ENCODE assay signal across 32 cellular contexts in the genomic region with DNA sequence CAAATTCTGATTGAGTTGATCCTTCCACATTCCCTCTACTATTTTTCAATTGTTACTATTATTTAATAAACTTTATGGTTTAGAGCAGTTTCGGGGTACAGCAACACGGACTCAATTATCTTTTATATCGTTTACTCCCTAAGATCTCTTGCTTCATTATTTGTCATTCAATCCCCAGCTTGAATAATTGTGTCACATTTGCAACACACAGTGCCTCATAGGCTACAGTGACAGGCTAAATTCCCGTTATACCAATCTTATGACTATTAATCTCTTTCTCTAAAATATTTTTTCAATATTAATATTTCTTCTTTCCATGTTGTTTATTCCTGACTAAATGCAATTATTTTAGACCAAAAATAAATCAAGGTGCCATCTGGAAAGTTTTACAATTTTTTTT. TPM values are rescaled to one million over a fixed set of nuclear protein-coding genes. Genes with fewer than 3 reads are reported as not detected.
A peak's percentile ranks its signal among the peaks of the same experiment; 100 is the strongest.
DNase-seq lines count a peak whose midpoint lies in the region; ATAC-seq and TF ChIP-seq lines count a peak whose summit lies in the region.
"Had no signal": no experiment of that assay in that cellular context is flagged by ENCODE, and none has a peak within 500 bp of the region (broad histone marks: within the 10 kb centered on the region; RNA-seq: fewer than 3 reads in every experiment).

No MANE protein-coding gene starts in this region.

- intact Hi-C loops in psoas muscle (cut with DNase I): loop anchor here (2.0 to 5.0 kb wide), 3 partner anchors 115 to 435 kb away; no protein-coding TSS in a partner anchor
- intact Hi-C loops in gastrocnemius medialis (cut with DNase I; ENCODE audit: low total_unique reads): loop anchor here (2.0 to 5.0 kb wide), 2 partner anchors 115 to 437 kb away; no protein-coding TSS in a partner anchor

- H3K27me3 ChIP-seq in psoas muscle (ENCODE audit: insufficient read depth in 3 of 3, low read length in 2 of 3) (no peaks in the 10 kb centered on the region), gastrocnemius medialis (no peaks in the 10 kb centered on the region)
- H3K27me3 ChIP-seq: BE2C; BLaER1; BLaER1 treated with 17β-estradiol and CSF1 and Interleukin-3, amounts not matched to agents 10 nM and 100 nM had no signal

- TF ChIP-seq CTCF in psoas muscle (IDR thresholded peaks at IDR 0.05) (no peak), gastrocnemius medialis (IDR thresholded peaks at IDR 0.05 in 4 of 5, conservative IDR thresholded peaks at IDR 0.05 in 1 of 5) (no peak)

- 71 to 84% (median 80%) methylated on average over 4 of the region's 4 CpGs for WGBS in psoas muscle, 3 donors

- H3K4me1 ChIP-seq in psoas muscle (peaks cover 5% of the 10 kb centered on the region), gastrocnemius medialis (peaks cover 0 to 9% of the 10 kb centered on the region in 2 donors)
- H3K4me1 ChIP-seq: BE2C; BLaER1; BLaER1 treated with 17β-estradiol and CSF1 and Interleukin-3, amounts not matched to agents 10 nM and 100 nM had no signal

- ATAC-seq in psoas muscle (peak; percentile 49 to 70 (median 54)), gastrocnemius medialis (peak; percentile 45 to 47)
- ATAC-seq: A549; CD8-positive, alpha-beta T cell had no signal

- H3K36me3 ChIP-seq in psoas muscle (ENCODE audit: insufficient read depth in 1 of 2, low read depth in 1 of 2) (no peaks in the 10 kb centered on the region), gastrocnemius medialis (no peaks in the 10 kb centered on the region)
- H3K36me3 ChIP-seq: BE2C; BLaER1; BLaER1 treated with 17β-estradiol and CSF1 and Interleukin-3, amounts not matched to agents 10 nM and 100 nM had no signal

- H3K9me3 ChIP-seq in psoas muscle (no peaks in the 10 kb centered on the region), gastrocnemius medialis (no peaks in the 10 kb centered on the region)
- H3K9me3 ChIP-seq: BE2C; BLaER1; BLaER1 treated with 17β-estradiol and CSF1 and Interleukin-3, amounts not matched to agents 10 nM and 100 nM; Caco-2 had no signal

- DNase-seq in psoas muscle (no peak), gastrocnemius medialis (no peak), NCI-H1694 treated with DMSO at 0.1 percent for 48 hours (lab: John Stamatoyannopoulos, UW) (no peak), NCI-H2227 treated with DMSO at 0.1 percent for 48 hours (lab: John Stamatoyannopoulos, UW) (no peak)
- DNase-seq: 8988T; ACHN; AML-193; BE2C; C1 segment of cervical spinal cord; Caco-2; Calu3; CD4-positive, alpha-beta memory T cell; CD4-positive, alpha-beta T cell; CD4-positive, CD25-positive, alpha-beta regulatory T cell; CD8-positive, alpha-beta memory T cell; CD8-positive, alpha-beta T cell; COR-L47; DMS 273 treated with DMSO at 0.1 percent for 48 hours; DMS153; DMS53; DMS79; DMS79 treated with DMSO at 0.1 percent for 48 hours; DND-41; EL had no signal

- TF ChIP-seq POLR2A in gastrocnemius medialis (IDR thresholded peaks at IDR 0.05): no peak

- H3K4me3 ChIP-seq in psoas muscle: no peak overlapping the region
- no peak overlapping the region for H3K4me3 ChIP-seq in gastrocnemius medialis
- H3K4me3 ChIP-seq: A549; BLaER1; BLaER1 treated with 17β-estradiol and CSF1 and Interleukin-3, amounts not matched to agents 10 nM and 100 nM had no signal

- in situ Hi-C loops in gastrocnemius medialis (cut with MboI; ENCODE audit: low sequenced_read_pairs in 4 of 4): loop anchor here (5.0 to 25.0 kb wide), 5 partner anchors 102 to 435 kb away; no protein-coding TSS in a partner anchor

- H3K27ac ChIP-seq in psoas muscle (no peak overlapping the region), gastrocnemius medialis (no peak overlapping the region)
- H3K27ac ChIP-seq: 22Rv1; A549; BLaER1; BLaER1 treated with 17β-estradiol and CSF1 and Interleukin-3, amounts not matched to agents 10 nM and 100 nM; C4-2B had no signal

RNA-seq across cellular contexts. Expression of a gene that starts 4.0 kb away (rescaled TPM):
- total RNA-seq in psoas muscle: 1 to 10 TPM; 1.9 to 6.3 (median 3.0) TPM
- polyA plus RNA-seq in psoas muscle: 1 to 10 TPM in 2 of 3 donors, under 1 TPM in 1; 0.29 to 1.7 (median 1.7) TPM
- 10 to 100 TPM in 1 of 4 donors, 1 to 10 TPM in 2, under 1 TPM in 1; 0.58 to 15.2 (median 2.0) TPM for total RNA-seq in gastrocnemius medialis
- total RNA-seq: A172; CD8-positive, alpha-beta memory T cell; Daoy had no signal
- polyA plus RNA-seq: CD14-positive monocyte; CD4-positive, alpha-beta memory T cell; CD4-positive, CD25-positive, alpha-beta regulatory T cell; CD8-positive, alpha-beta memory T cell had no signal

RNA-seq across cellular contexts. Expression of a gene that starts 27.0 kb away (rescaled TPM):
- total RNA-seq in psoas muscle (100 to 1,000 TPM in 2 of 4 donors, 10 to 100 TPM in 2; 65.5 to 219 (median 105) TPM), gastrocnemius medialis (100 to 1,000 TPM in 3 of 4 donors, 10 to 100 TPM in 1; 68.4 to 336 (median 280) TPM)
- polyA plus RNA-seq in psoas muscle: 100 to 1,000 TPM in 1 of 3 donors, 10 to 100 TPM in 2; 65.2 to 192 (median 76.3) TPM
